13 cellular contexts compared by ENCODE assay signal in genomic region chr11:65288706-65289536, GRCh38. TPM values are rescaled to one million over a fixed set of nuclear protein-coding genes. Genes with fewer than 3 reads are reported as not detected.
DNase-seq lines count a peak whose midpoint lies in the region; ATAC-seq and TF ChIP-seq lines count a peak whose summit lies in the region.
"Had no signal": no experiment of that assay in that cellular context is flagged by ENCODE, and none has a peak within 500 bp of the region (broad histone marks: within the 10 kb centered on the region; RNA-seq: fewer than 3 reads in every experiment).

No MANE protein-coding gene starts in this region.

- no peak for ATAC-seq in body of pancreas
- ATAC-seq in memory B cell (ENCODE audit: low read depth), result no peak
- no peak for ATAC-seq in GM18511 (IDR thresholded peaks at IDR 0.05; ENCODE audit: unreplicated experiment)
- ATAC-seq in GM18517 (IDR thresholded peaks at IDR 0.05; ENCODE audit: unreplicated experiment), result no peak

- H3K4me3 Mint-ChIP-seq in memory B cell, result no peak overlapping the region
- H3K4me3 Mint-ChIP-seq: activated naive CD4-positive, alpha-beta T cell treated with anti-CD3 and anti-CD28 coated beads, Interleukin-2, amount 10 ng/mL, durations not matched to agents 7 days and 5 days; endodermal cell had no signal

- H3K27ac ChIP-seq in body of pancreas, result no peak overlapping the region

- 62 to 68% methylated on average over 6 of the region's 6 CpGs for WGBS in body of pancreas, 2 donors

- H3K36me3 ChIP-seq in body of pancreas (replicated peaks in 1 of 2; ENCODE audit: insufficient read depth in 1 of 2, low read depth in 2 of 2), result peaks cover 0 to 3% of the 10 kb centered on the region in 2 donors
- H3K36me3 ChIP-seq: ovary had no signal

- no peak overlapping the region for H3K4me3 ChIP-seq in body of pancreas
- H3K4me3 ChIP-seq: ovary had no signal

- no peaks in the 10 kb centered on the region for H3K27me3 ChIP-seq in body of pancreas
- H3K27me3 ChIP-seq: ovary had no signal

- H3K9me3 Mint-ChIP-seq in memory B cell, result no peaks in the 10 kb centered on the region
- H3K9me3 Mint-ChIP-seq: activated naive CD4-positive, alpha-beta T cell treated with anti-CD3 and anti-CD28 coated beads, Interleukin-2, amount 10 ng/mL, durations not matched to agents 7 days and 5 days; endodermal cell had no signal

- DNase-seq in AG09319 (ENCODE audit: extremely low read depth, low read depth) (peak; percentile 37), MV-4-11 (lab: John Stamatoyannopoulos, UW) (peak; percentile 34), body of pancreas (peak in 3 of 4 donors; percentile 27 to 47 (median 35)), memory B cell (ENCODE audit: low spot score in 2 of 2) (no peak), NCI-H1092 treated with DMSO at 0.1 percent for 48 hours (lab: John Stamatoyannopoulos, UW) (no peak)
- no peak for DNase-seq in NK-92 treated with Interleukin-12 subunit alpha and Interleukin-12 subunit beta, amount 100 ng/mL, for 24 hours (lab: John Stamatoyannopoulos, UW)
- DNase-seq: activated naive CD4-positive, alpha-beta T cell treated with anti-CD3 and anti-CD28 coated beads, Interleukin-2, amount 10 ng/mL, durations not matched to agents 7 days and 5 days; endodermal cell; Karpas-422; OCI-M1 had no signal

- no peak for TF ChIP-seq POLR2A in body of pancreas (IDR thresholded peaks at IDR 0.05)

- H3K4me1 ChIP-seq in body of pancreas, result peaks cover 28% of the 10 kb centered on the region

- no peaks in the 10 kb centered on the region for H3K27me3 Mint-ChIP-seq in memory B cell
- H3K27me3 Mint-ChIP-seq: activated naive CD4-positive, alpha-beta T cell treated with anti-CD3 and anti-CD28 coated beads, Interleukin-2, amount 10 ng/mL, durations not matched to agents 7 days and 5 days had no signal

- intact Hi-C loops in body of pancreas (cut with DNase I), result no loop called here

- H3K36me3 Mint-ChIP-seq in memory B cell, result peaks cover 24% of the 10 kb centered on the region

- peak overlapping the region; percentile 15 for H3K27ac Mint-ChIP-seq in memory B cell
- H3K27ac Mint-ChIP-seq: activated naive CD4-positive, alpha-beta T cell treated with anti-CD3 and anti-CD28 coated beads, Interleukin-2, amount 10 ng/mL, durations not matched to agents 7 days and 5 days; endodermal cell had no signal

- H3K9me3 ChIP-seq in body of pancreas, result no peaks in the 10 kb centered on the region
- H3K9me3 ChIP-seq: ovary had no signal

- TF ChIP-seq CTCF in AG09319 (IDR thresholded peaks at IDR 0.05; ENCODE audit: low read depth, low read length) (no peak), body of pancreas (IDR thresholded peaks at IDR 0.05) (no peak)

- peaks cover 3% of the 10 kb centered on the region for H3K4me1 Mint-ChIP-seq in memory B cell
- H3K4me1 Mint-ChIP-seq: activated naive CD4-positive, alpha-beta T cell treated with anti-CD3 and anti-CD28 coated beads, Interleukin-2, amount 10 ng/mL, durations not matched to agents 7 days and 5 days; endodermal cell had no signal

RNA-seq across cellular contexts. Expression of gene CDC42EP2, which starts 25.7 kb away (rescaled TPM):
- total RNA-seq in body of pancreas, result 10 to 100 TPM in 1 of 2 donors, 1 to 10 TPM in 1; 8.3 to 16.8 TPM

RNA-seq across cellular contexts. Expression of gene POLA2, which starts 27.2 kb away (rescaled TPM):
- 10 to 100 TPM in 1 of 2 donors, 1 to 10 TPM in 1; 7.3 to 19.1 TPM for total RNA-seq in body of pancreas

RNA-seq across cellular contexts. Expression of gene DPF2, which starts 44.7 kb away (rescaled TPM):
- 10 to 100 TPM; 18.1 to 30.1 TPM for total RNA-seq in body of pancreas

Comparison
In these comparisons a context has a peak if more than half of its experiments do, and no peak if none do; other contexts are left out.
1. DNase-seq: peak in AG09319 (single experiment), MV-4-11 (single experiment) and body of pancreas (3 of 4); none in memory B cell (0 of 2), NK-92 treated with Interleukin-12 subunit alpha and Interleukin-12 subunit beta, amount 100 ng/mL, for 24 hours (single experiment) and NCI-H1092 treated with DMSO at 0.1 percent for 48 hours (single experiment).